In the genomic region with DNA sequence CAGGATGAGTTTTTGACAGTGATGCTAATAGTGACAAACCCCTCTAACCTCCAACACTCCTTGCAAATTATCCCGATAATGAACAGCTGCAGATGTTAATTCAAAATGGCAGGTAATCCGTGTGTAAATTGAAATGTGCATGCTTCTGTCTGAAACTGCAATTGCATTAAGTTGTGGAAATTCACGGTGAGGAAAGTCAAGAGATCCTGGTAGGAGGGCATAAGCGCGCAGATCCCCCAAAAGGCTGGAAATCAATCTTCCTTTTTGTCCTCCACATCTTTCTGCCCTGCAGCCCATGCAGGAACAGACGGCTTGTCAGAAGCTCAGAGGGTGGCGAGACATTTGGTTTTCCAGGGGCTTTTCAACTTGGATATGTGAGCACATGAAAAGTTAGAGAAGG, we compare ENCODE assay signal across 1 cellular context.
TF ChIP-seq lines count a peak whose summit lies in the region.

No MANE protein-coding gene starts in this region.

TF ChIP-seq in H1, 55 proteins besides CTCF, POLR2A, EP300 and RAD21:
- TF ChIP-seq JUND (IDR thresholded peaks at IDR 0.05; ENCODE audit: low read length) (no peak), CBX8 (IDR thresholded peaks at IDR 0.05; ENCODE audit: borderline replicate concordance, low read depth, low read length) (no peak), KDM4A (IDR thresholded peaks at IDR 0.05; ENCODE audit: low read depth, low read length, severe bottlenecking) (no peak), BACH1 (IDR thresholded peaks at IDR 0.05; ENCODE audit: low read length) (no peak), NANOG (IDR thresholded peaks at IDR 0.05; ENCODE audit: insufficient read depth, low read depth, low read length, poor library complexity, severe bottlenecking) (no peak), TBP (IDR thresholded peaks at IDR 0.05; ENCODE audit: low read depth, low read length) (no peak), HDAC6 (IDR thresholded peaks at IDR 0.05; ENCODE audit: low read depth, low read length) (no peak), CEBPB (IDR thresholded peaks at IDR 0.05; ENCODE audit: low read depth, low read length) (no peak), CTBP2 (IDR thresholded peaks at IDR 0.05; ENCODE audit: borderline replicate concordance, insufficient read depth, insufficient read length, low read length) (no peak)
